Comparison of ENCODE assay signal across 18 cellular contexts in genomic region chr3:30553641-30554316, GRCh38. TPM values are rescaled to one million over a fixed set of nuclear protein-coding genes. Genes with fewer than 3 reads are reported as not detected.
A peak's percentile ranks its signal among the peaks of the same experiment; 100 is the strongest.
DNase-seq lines count a peak whose midpoint lies in the region; ATAC-seq and TF ChIP-seq lines count a peak whose summit lies in the region.
"Had no signal": no experiment of that assay in that cellular context is flagged by ENCODE, and none has a peak within 500 bp of the region (broad histone marks: within the 10 kb centered on the region; RNA-seq: fewer than 3 reads in every experiment).

No MANE protein-coding gene starts in this region.

- no peak overlapping the region for H3K4me3 Mint-ChIP-seq in type B pancreatic cell
- H3K4me3 Mint-ChIP-seq: nephron, T-helper 17 cell had no signal

- no peak overlapping the region for H2AFZ ChIP-seq in mesenchymal stem cell (ENCODE audit: low read depth, low read length)

- H3K14ac ChIP-seq in mesenchymal stem cell (ENCODE audit: low read length in 2 of 2) = no peak overlapping the region

- H3K36me3 Mint-ChIP-seq in type B pancreatic cell = no peaks in the 10 kb centered on the region

- H3K4me3 ChIP-seq in AG10803 (ENCODE audit: low read length) (no peak overlapping the region), mesenchymal stem cell (ENCODE audit: insufficient read depth in 1 of 2, low read depth in 1 of 2, low read length in 2 of 2) (no peak overlapping the region), psoas muscle (no peak overlapping the region)
- H3K4me3 ChIP-seq: lung had no signal

- no peaks in the 10 kb centered on the region for H3K27me3 Mint-ChIP-seq in type B pancreatic cell

- no peak overlapping the region for H3K18ac ChIP-seq in mesenchymal stem cell (ENCODE audit: low read depth in 1 of 2, low read length in 2 of 2)

- DNase-seq in AG10803 (ENCODE audit: low read depth) = peak; percentile 43
- DNase-seq in GM03348 (ENCODE audit: low spot score) = peak; percentile 62
- peak; percentile 35 to 43 for DNase-seq in activated T-cell treated with anti-CD3 and anti-CD28 coated beads, Interleukin-2, amount 50 U/mL, for 48 hours
- DNase-seq in mesenchymal stem cell = peak; percentile 24
- DNase-seq in type B pancreatic cell (ENCODE audit: extremely low spot score, unreplicated experiment) = no peak
- DNase-seq in psoas muscle = no peak
- DNase-seq: activated effector memory CD4-positive, alpha-beta T cell treated with Interleukin-2 at 50 U/mL for 16 hours; DND-41; H7; NCI-H1092 treated with DMSO at 0.1 percent for 48 hours; NCI-H2171 treated with DMSO at 0.1 percent for 48 hours; retina; stimulated activated CD4-positive, alpha-beta T cell treated with anti-CD3 and anti-CD28 coated beads, Interleukin-2, amount 100 ng/mL, for 24 hours; T-helper 17 cell had no signal

- intact Hi-C loops in psoas muscle (cut with DNase I) = no loop called here

- no peak overlapping the region for H4K91ac ChIP-seq in mesenchymal stem cell (ENCODE audit: low read length)

- no peak overlapping the region for H2AK5ac ChIP-seq in mesenchymal stem cell (ENCODE audit: low read length, severe bottlenecking)

- H3K27ac Mint-ChIP-seq in type B pancreatic cell = no peak overlapping the region
- H3K27ac Mint-ChIP-seq: T-helper 17 cell had no signal

- no peak for ATAC-seq in GM19351 (IDR thresholded peaks at IDR 0.05; ENCODE audit: unreplicated experiment)
- ATAC-seq in psoas muscle = no peak
- ATAC-seq: Right ventricle myocardium inferior, T-helper 17 cell had no signal

- no peak overlapping the region for H4K8ac ChIP-seq in mesenchymal stem cell (ENCODE audit: low read length)

- H2BK5ac ChIP-seq in mesenchymal stem cell (ENCODE audit: low read depth, low read length, poor library complexity, severe bottlenecking) = no peak overlapping the region

- H3K4ac ChIP-seq in mesenchymal stem cell (ENCODE audit: low read depth in 1 of 2, low read length in 2 of 2) = no peak overlapping the region

- 70% methylated on average over 3 of the region's 4 CpGs for WGBS in mesenchymal stem cell
- 94 to 96% (median 95%) methylated on average over 4 of the region's 4 CpGs for WGBS in psoas muscle, 3 donors

- H3K9me3 ChIP-seq in mesenchymal stem cell (ENCODE audit: control insufficient read depth, low read length) = no peaks in the 10 kb centered on the region
- H3K9me3 ChIP-seq in psoas muscle = no peaks in the 10 kb centered on the region

- no peak overlapping the region for H3K4me2 ChIP-seq in mesenchymal stem cell (ENCODE audit: low read length, poor library complexity, severe bottlenecking)

- H2BK120ac ChIP-seq in mesenchymal stem cell (ENCODE audit: low read depth, low read length) = no peak overlapping the region

- H3K36me3 ChIP-seq in mesenchymal stem cell (ENCODE audit: control insufficient read depth in 1 of 2, insufficient read depth in 2 of 2, low read depth in 1 of 2, low read length in 2 of 2) (no peaks in the 10 kb centered on the region), psoas muscle (ENCODE audit: insufficient read depth in 1 of 2, low read depth in 1 of 2) (no peaks in the 10 kb centered on the region)

- H3K79me1 ChIP-seq in mesenchymal stem cell (replicated peaks; ENCODE audit: low read length, poor library complexity, severe bottlenecking) = no peaks in the 10 kb centered on the region

- H3K4me1 ChIP-seq in mesenchymal stem cell (ENCODE audit: control insufficient read depth, insufficient read depth, low read depth, low read length) (peaks cover 2% of the 10 kb centered on the region), psoas muscle (no peaks in the 10 kb centered on the region)

- H3K9me3 Mint-ChIP-seq in type B pancreatic cell = peaks cover 11% of the 10 kb centered on the region
- H3K9me3 Mint-ChIP-seq: nephron had no signal

- no peak overlapping the region for H3K9ac ChIP-seq in mesenchymal stem cell (ENCODE audit: low read length)

- H2BK15ac ChIP-seq in mesenchymal stem cell (ENCODE audit: low read depth, poor library complexity, severe bottlenecking) = no peak overlapping the region

- H2BK12ac ChIP-seq in mesenchymal stem cell (ENCODE audit: low read length in 2 of 2) = no peak overlapping the region

- H3K27ac ChIP-seq in mesenchymal stem cell (ENCODE audit: low read length, poor library complexity, severe bottlenecking) = peak overlapping the region; percentile 17
- H3K27ac ChIP-seq in psoas muscle = no peak overlapping the region

- H3K27me3 ChIP-seq in mesenchymal stem cell (ENCODE audit: control insufficient read depth in 1 of 2, insufficient read depth in 1 of 2, low read length in 2 of 2) = no peaks in the 10 kb centered on the region
- no peaks in the 10 kb centered on the region for H3K27me3 ChIP-seq in psoas muscle (ENCODE audit: insufficient read depth in 3 of 3, low read length in 2 of 3)

- TF ChIP-seq CTCF in AG10803 (conservative IDR thresholded peaks at IDR 0.05; ENCODE audit: low read length) (no peak), type B pancreatic cell (conservative IDR thresholded peaks at IDR 0.05) (no peak), psoas muscle (IDR thresholded peaks at IDR 0.05) (no peak)

- no peak overlapping the region for H3K23ac ChIP-seq in mesenchymal stem cell (ENCODE audit: low read length in 2 of 2)

- H3K4me1 Mint-ChIP-seq in type B pancreatic cell (ENCODE audit: unreplicated experiment) = peaks cover 13% of the 10 kb centered on the region
- H3K4me1 Mint-ChIP-seq: T-helper 17 cell had no signal

RNA-seq across cellular contexts. Expression of gene TGFBR2, which starts 52.6 kb away (rescaled TPM):
- 195 TPM for polyA plus RNA-seq in mesenchymal stem cell (2013, experiment 1 of 2)
- 202 TPM for polyA plus RNA-seq in mesenchymal stem cell (2013, experiment 2 of 2)
- 21.8 and 26.1 TPM in 2 replicates for total RNA-seq in type B pancreatic cell (ENCODE audit: low replicate concordance)
- 10 to 100 TPM; 36.0 to 51.8 (median 44.6) TPM for total RNA-seq in psoas muscle
- 10 to 100 TPM; 19.7 to 58.8 (median 23.4) TPM for polyA plus RNA-seq in psoas muscle

Comparison
In these comparisons a context has a peak if more than half of its experiments do, and no peak if none do; other contexts are left out.
1. DNase-seq: peak in AG10803 (single experiment), GM03348 (single experiment), activated T-cell treated with anti-CD3 and anti-CD28 coated beads, Interleukin-2, amount 50 U/mL, for 48 hours (2 of 2) and mesenchymal stem cell (single experiment); none in type B pancreatic cell (single experiment) and psoas muscle (0 of 2).